Comparison of ENCODE assay signal across 9 cellular contexts in the genomic region with DNA sequence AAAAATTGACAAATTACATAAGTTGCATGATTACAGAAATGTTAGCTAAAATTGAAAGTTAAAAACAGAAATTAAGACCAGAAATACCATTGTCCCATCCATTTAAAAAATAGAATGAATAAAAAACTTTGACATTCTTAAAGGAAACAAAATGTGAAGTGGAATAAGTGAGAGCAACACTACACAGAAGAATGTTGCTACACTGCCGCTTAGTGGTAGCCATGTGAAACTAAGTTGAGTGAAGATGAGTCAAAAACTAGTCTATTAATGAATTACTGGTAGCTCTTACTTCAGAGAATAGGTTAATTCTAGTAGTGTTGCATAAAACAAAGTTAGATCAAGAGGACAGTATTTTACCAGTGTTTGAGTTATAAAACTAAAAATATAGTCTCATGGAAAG.
DNase-seq lines count a peak whose midpoint lies in the region; ATAC-seq and TF ChIP-seq lines count a peak whose summit lies in the region.
"Had no signal": no experiment of that assay in that cellular context is flagged by ENCODE, and none has a peak within 500 bp of the region (broad histone marks: within the 10 kb centered on the region; RNA-seq: fewer than 3 reads in every experiment).

No MANE protein-coding gene starts in this region.

- H3F3A ChIP-seq in Loucy (ENCODE audit: low read depth), result no peaks in the 10 kb centered on the region

- intact Hi-C loops in body of pancreas (cut with DNase I), result no loop called here

- TF ChIP-seq CTCF in Loucy (conservative IDR thresholded peaks at IDR 0.05; ENCODE audit: low read length), result peak; percentile 57
- peak in 5 of 7 experiments; percentile 11 to 56 (median 42) for TF ChIP-seq CTCF in body of pancreas (IDR thresholded peaks at IDR 0.05)

- ATAC-seq in GM21423 (IDR thresholded peaks at IDR 0.05; ENCODE audit: unreplicated experiment), result peak; percentile 68
- no peak for ATAC-seq in body of pancreas

- no peak overlapping the region for H2AFZ ChIP-seq in Loucy (ENCODE audit: low read length)
- H2AFZ ChIP-seq: parathyroid adenoma had no signal

- no peak for TF ChIP-seq POLR2A in body of pancreas (IDR thresholded peaks at IDR 0.05)

- H3K9me2 ChIP-seq in Loucy (replicated peaks; ENCODE audit: low read depth, low read length), result no peaks in the 10 kb centered on the region

- H3K9ac ChIP-seq in Loucy (ENCODE audit: low read depth, low read length, poor library complexity, severe bottlenecking), result no peak overlapping the region
- H3K9ac ChIP-seq: parathyroid adenoma had no signal

- H3K4me3 ChIP-seq in Loucy (ENCODE audit: low read length, poor library complexity, severe bottlenecking) (no peak overlapping the region), body of pancreas (no peak overlapping the region)

- H3K36me3 ChIP-seq in Loucy (ENCODE audit: insufficient read depth, low read length), result no peaks in the 10 kb centered on the region
- H3K36me3 ChIP-seq in body of pancreas (replicated peaks in 1 of 2; ENCODE audit: insufficient read depth in 1 of 2, low read depth in 2 of 2), result no peaks in the 10 kb centered on the region

- DNase-seq in G401 (ENCODE audit: low spot score) (peak; percentile 4), body of pancreas (peak in 2 of 4 donors; percentile 5 to 14), medulla oblongata (ENCODE audit: extremely low spot score) (peak; percentile 18), AG20443 (ENCODE audit: low spot score) (no peak), NK-92 (lab: John Stamatoyannopoulos, UW; ENCODE audit: unreplicated experiment) (no peak)
- DNase-seq: activated B cell treated with CpG ODN at 0.5 μM for 24 hours had no signal

- no peak overlapping the region for H3K4me2 ChIP-seq in Loucy (ENCODE audit: low read depth, low read length, poor library complexity, severe bottlenecking)

- in situ Hi-C loops in G401 (cut with HindIII; ENCODE audit: low sequenced_read_pairs), result no loop called here

- H3K9me3 ChIP-seq in Loucy (ENCODE audit: insufficient read depth, low read depth, low read length) (no peaks in the 10 kb centered on the region), body of pancreas (no peaks in the 10 kb centered on the region)

- no peaks in the 10 kb centered on the region for H4K20me1 ChIP-seq in Loucy (ENCODE audit: insufficient read depth, low read length, poor library complexity, severe bottlenecking)

- H3K79me2 ChIP-seq in Loucy (ENCODE audit: insufficient read depth, low read length), result no peaks in the 10 kb centered on the region
- H3K79me2 ChIP-seq: parathyroid adenoma had no signal

- no peaks in the 10 kb centered on the region for H3K4me1 ChIP-seq in Loucy (ENCODE audit: insufficient read depth, low read length, poor library complexity, severe bottlenecking)
- H3K4me1 ChIP-seq in body of pancreas, result no peaks in the 10 kb centered on the region
- H3K4me1 ChIP-seq: parathyroid adenoma had no signal

- H3K27ac ChIP-seq in body of pancreas, result no peak overlapping the region
- H3K27ac ChIP-seq: parathyroid adenoma had no signal

- H3K27me3 ChIP-seq in Loucy (ENCODE audit: insufficient read depth, low read length, poor library complexity, severe bottlenecking) (no peaks in the 10 kb centered on the region), body of pancreas (no peaks in the 10 kb centered on the region)

- 0 to 7% methylated on average over 1 of the region's 1 CpG for WGBS in body of pancreas, 2 donors

Comparison
In these comparisons a context has a peak if more than half of its experiments do, and no peak if none do; other contexts are left out.
1. DNase-seq: peak in G401 (single experiment) and medulla oblongata (single experiment); none in AG20443 (single experiment) and NK-92 (single experiment).